ENCODE assay signal across 25 cellular contexts in the genomic region with DNA sequence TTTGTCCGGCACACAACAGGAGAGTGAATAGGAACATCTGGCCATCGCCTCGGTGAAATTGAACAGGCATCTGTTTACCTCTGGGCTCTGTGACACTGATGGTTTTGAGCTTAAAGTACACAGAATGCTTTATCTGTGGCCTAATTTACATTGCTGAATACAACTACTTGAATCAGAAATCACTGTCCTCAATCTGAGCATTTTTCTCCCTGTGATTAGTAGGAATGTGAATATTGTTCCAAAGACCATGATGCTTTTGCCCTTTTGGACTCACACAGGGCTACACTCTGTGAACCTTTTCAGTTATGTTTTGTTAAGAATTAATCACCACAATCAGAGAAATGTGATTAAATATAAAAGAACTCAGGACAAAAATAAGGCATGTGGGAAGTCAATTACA.
DNase-seq lines count a peak whose midpoint lies in the region; ATAC-seq and TF ChIP-seq lines count a peak whose summit lies in the region.
"Had no signal": no experiment of that assay in that cellular context is flagged by ENCODE, and none has a peak within 500 bp of the region (broad histone marks: within the 10 kb centered on the region; RNA-seq: fewer than 3 reads in every experiment).

No MANE protein-coding gene starts in this region.

- H2AK5ac ChIP-seq in neuronal stem cell (ENCODE audit: low read depth, low read length) = no peak overlapping the region

- no peak overlapping the region for H4K8ac ChIP-seq in neuronal stem cell (ENCODE audit: low read depth, low read length)

- H3K9me3 Mint-ChIP-seq in HFFc6 = no peaks in the 10 kb centered on the region
- H3K9me3 Mint-ChIP-seq: activated naive CD4-positive, alpha-beta T cell treated with anti-CD3 and anti-CD28 coated beads, Interleukin-2, amount 10 ng/mL, durations not matched to agents 7 days and 5 days; activated T-cell treated with anti-CD3 and anti-CD28 coated beads, Interleukin-2, amount 50 U/mL, for 72 hours; CD4-positive, alpha-beta memory T cell; endodermal cell; GM23338; natural killer cell had no signal

- H3K27ac Mint-ChIP-seq in HFFc6 = peak overlapping the region; percentile 55; the same call in 1 of the 2 replicates
- H3K27ac Mint-ChIP-seq: activated CD8-positive, alpha-beta T cell treated with anti-CD3 and anti-CD28 coated beads, Interleukin-2, amount 10 ng/mL, durations not matched to agents 7 days and 5 days; activated naive CD4-positive, alpha-beta T cell treated with anti-CD3 and anti-CD28 coated beads, Interleukin-2, amount 10 ng/mL, durations not matched to agents 7 days and 5 days; activated T-cell treated with anti-CD3 and anti-CD28 coated beads, Interleukin-2, amount 50 U/mL, for 72 hours; CD4-positive, alpha-beta memory T cell; endodermal cell; GM23338; natural killer cell had no signal

- no peak overlapping the region for H3K4me2 ChIP-seq in neuronal stem cell (ENCODE audit: insufficient read depth, low read length, poor library complexity, severe bottlenecking)
- H3K4me2 ChIP-seq: GM23338 had no signal

- H3K4me1 Mint-ChIP-seq in HFFc6 (ENCODE audit: low read depth) = peaks cover 31% of the 10 kb centered on the region
- H3K4me1 Mint-ChIP-seq: activated naive CD4-positive, alpha-beta T cell treated with anti-CD3 and anti-CD28 coated beads, Interleukin-2, amount 10 ng/mL, durations not matched to agents 7 days and 5 days; CD4-positive, alpha-beta memory T cell; natural killer cell had no signal

- H3K27ac ChIP-seq in ascending aorta = peak overlapping the region; percentile 3 to 30
- no peak overlapping the region for H3K27ac ChIP-seq in neuronal stem cell (replicated peaks; ENCODE audit: low read length)
- H3K27ac ChIP-seq in prostate gland = no peak overlapping the region
- H3K27ac ChIP-seq in heart left ventricle = no peak overlapping the region
- H3K27ac ChIP-seq: colonic mucosa, thyroid gland had no signal

- no peak overlapping the region for H2BK15ac ChIP-seq in neuronal stem cell (ENCODE audit: low read length)

- H3K27me3 ChIP-seq in ascending aorta (no peaks in the 10 kb centered on the region), neuronal stem cell (ENCODE audit: control insufficient read depth in 3 of 3, insufficient read depth in 3 of 3, low read depth in 1 of 3, low read length in 3 of 3) (no peaks in the 10 kb centered on the region), prostate gland (replicated peaks; ENCODE audit: insufficient read depth) (no peaks in the 10 kb centered on the region), heart left ventricle (no peaks in the 10 kb centered on the region)
- H3K27me3 ChIP-seq: colonic mucosa, thyroid gland had no signal

- H2BK5ac ChIP-seq in neuronal stem cell (ENCODE audit: low read length) = no peak overlapping the region

- H3K23ac ChIP-seq in neuronal stem cell (ENCODE audit: low read depth, low read length, poor library complexity) = no peak overlapping the region

- H3K9ac ChIP-seq in neuronal stem cell (ENCODE audit: low read depth, low read length, poor library complexity) = no peak overlapping the region

- H3K36me3 Mint-ChIP-seq in HFFc6 (ENCODE audit: low read depth) = no peaks in the 10 kb centered on the region
- H3K36me3 Mint-ChIP-seq: activated naive CD4-positive, alpha-beta T cell treated with anti-CD3 and anti-CD28 coated beads, Interleukin-2, amount 10 ng/mL, durations not matched to agents 7 days and 5 days had no signal

- H4K91ac ChIP-seq in neuronal stem cell (ENCODE audit: low read depth, low read length, poor library complexity) = no peak overlapping the region

- intact Hi-C loops in ascending aorta (cut with DNase I) (no loop called here), prostate gland (cut with DNase I) (no loop called here), heart left ventricle (cut with DNase I) (no loop called here)

- ATAC-seq in HG02571 (IDR thresholded peaks at IDR 0.05; ENCODE audit: unreplicated experiment) (no peak), heart left ventricle (no peak)
- ATAC-seq: activated CD8-positive, alpha-beta T cell treated with anti-CD3 and anti-CD28 coated beads, Interleukin-2, amount 10 ng/mL, durations not matched to agents 7 days and 5 days; activated T-cell treated with anti-CD3 and anti-CD28 coated beads, Interleukin-2, amount 50 U/mL, for 72 hours; GM23338; natural killer cell had no signal

- peak overlapping the region; percentile 25 for H2AFZ ChIP-seq in neuronal stem cell (ENCODE audit: low read length)
- H2AFZ ChIP-seq: GM23338 had no signal

- no peaks in the 10 kb centered on the region for H3K79me1 ChIP-seq in neuronal stem cell (ENCODE audit: low read depth, low read length)

- TF ChIP-seq CTCF in HFFc6 (IDR thresholded peaks at IDR 0.05) = no peak
- TF ChIP-seq CTCF in ascending aorta (IDR thresholded peaks at IDR 0.05) = no peak
- TF ChIP-seq CTCF in foreskin fibroblast (IDR thresholded peaks at IDR 0.05; ENCODE audit: low read depth, low read length) = no peak
- TF ChIP-seq CTCF in prostate gland (IDR thresholded peaks at IDR 0.05) = no peak
- TF ChIP-seq CTCF in heart left ventricle (IDR thresholded peaks at IDR 0.05) = no peak

- H3K4me3 ChIP-seq in ascending aorta (no peak overlapping the region), foreskin fibroblast (ENCODE audit: low read depth in 1 of 2, low read length in 2 of 2) (no peak overlapping the region), neuronal stem cell (ENCODE audit: low read length in 2 of 2) (no peak overlapping the region), prostate gland (no peak overlapping the region), heart left ventricle (no peak overlapping the region)
- H3K4me3 ChIP-seq: colonic mucosa, GM23338, thyroid gland had no signal

- no peak overlapping the region for H2BK120ac ChIP-seq in neuronal stem cell (ENCODE audit: low read depth, low read length)

- no peaks in the 10 kb centered on the region; the same call in 1 of the 2 replicates for H3K27me3 Mint-ChIP-seq in HFFc6 (ENCODE audit: insufficient read depth)
- H3K27me3 Mint-ChIP-seq: activated naive CD4-positive, alpha-beta T cell treated with anti-CD3 and anti-CD28 coated beads, Interleukin-2, amount 10 ng/mL, durations not matched to agents 7 days and 5 days; CD4-positive, alpha-beta memory T cell had no signal

- no peak overlapping the region for H3K14ac ChIP-seq in neuronal stem cell (ENCODE audit: low read length)

- TF ChIP-seq POLR2A in prostate gland (IDR thresholded peaks at IDR 0.05) = no peak
- no peak for TF ChIP-seq POLR2A in heart left ventricle (IDR thresholded peaks at IDR 0.05)

- H3K36me3 ChIP-seq in ascending aorta (no peaks in the 10 kb centered on the region), neuronal stem cell (replicated peaks in 1 of 2; ENCODE audit: control insufficient read depth in 2 of 2, insufficient read depth in 2 of 2, low read length in 2 of 2) (no peaks in the 10 kb centered on the region), prostate gland (no peaks in the 10 kb centered on the region), heart left ventricle (peaks cover 0 to 8% (median 4%) of the 10 kb centered on the region in 9 donors)
- H3K36me3 ChIP-seq: colonic mucosa, thyroid gland had no signal

- H3K4me3 Mint-ChIP-seq in HFFc6 = no peak overlapping the region
- H3K4me3 Mint-ChIP-seq: activated CD8-positive, alpha-beta T cell treated with anti-CD3 and anti-CD28 coated beads, Interleukin-2, amount 10 ng/mL, durations not matched to agents 7 days and 5 days; activated naive CD4-positive, alpha-beta T cell treated with anti-CD3 and anti-CD28 coated beads, Interleukin-2, amount 10 ng/mL, durations not matched to agents 7 days and 5 days; activated T-cell treated with anti-CD3 and anti-CD28 coated beads, Interleukin-2, amount 50 U/mL, for 72 hours; CD4-positive, alpha-beta memory T cell; endodermal cell; GM23338; natural killer cell had no signal

- H3K4ac ChIP-seq in neuronal stem cell (ENCODE audit: low read length) = no peak overlapping the region

- no peak overlapping the region for H3K18ac ChIP-seq in neuronal stem cell (ENCODE audit: low read length)

- WGBS in neuronal stem cell (ENCODE audit: extremely low coverage in 2 of 2, insufficient read length in 2 of 2, insufficient replicate concordance in 1 of 2), 2 donors = no CpG with 5 or more reads among the region's 3 CpGs
- WGBS in prostate gland = 72% methylated on average over 3 of the region's 3 CpGs
- WGBS in heart left ventricle, 4 donors = 81 to 89% (median 82%) methylated on average over 3 of the region's 3 CpGs

- no peaks in the 10 kb centered on the region for H3K4me1 ChIP-seq in ascending aorta
- peaks cover 0 to 3% of the 10 kb centered on the region in 2 donors for H3K4me1 ChIP-seq in neuronal stem cell (ENCODE audit: control insufficient read depth in 2 of 2, insufficient read depth in 1 of 2, low read depth in 1 of 2, low read length in 2 of 2)
- no peaks in the 10 kb centered on the region for H3K4me1 ChIP-seq in prostate gland (replicated peaks)
- no peaks in the 10 kb centered on the region for H3K4me1 ChIP-seq in heart left ventricle
- H3K4me1 ChIP-seq: colonic mucosa had no signal

- H3K9me3 ChIP-seq in ascending aorta = no peaks in the 10 kb centered on the region
- H3K9me3 ChIP-seq in neuronal stem cell (replicated peaks in 1 of 2; ENCODE audit: control insufficient read depth in 2 of 2, insufficient read depth in 1 of 2, low read depth in 1 of 2, low read length in 2 of 2) = no peaks in the 10 kb centered on the region
- H3K9me3 ChIP-seq in prostate gland = no peaks in the 10 kb centered on the region
- no peaks in the 10 kb centered on the region for H3K9me3 ChIP-seq in heart left ventricle
- H3K9me3 ChIP-seq: colonic mucosa, thyroid gland had no signal

- DNase-seq in HFFc6 (peak; percentile 22), ascending aorta (ENCODE audit: low spot score in 2 of 2) (no peak), foreskin fibroblast (peak; percentile 29 to 45), neuronal stem cell (ENCODE audit: low spot score) (no peak), prostate gland (ENCODE audit: low spot score) (no peak), heart left ventricle (no peak), HK-2 (ENCODE audit: unreplicated experiment) (no peak)
- DNase-seq: activated CD4-positive, CD25-positive, alpha-beta regulatory T cell; activated CD8-positive, alpha-beta T cell treated with anti-CD3 and anti-CD28 coated beads, Interleukin-2, amount 10 ng/mL, durations not matched to agents 7 days and 5 days; activated naive CD4-positive, alpha-beta T cell treated with anti-CD3 and anti-CD28 coated beads, Interleukin-2, amount 10 ng/mL, durations not matched to agents 7 days and 5 days; activated T-cell treated with anti-CD3 and anti-CD28 coated beads, Interleukin-2, amount 50 U/mL, for 72 hours; aorta; CD4-positive, alpha-beta memory T cell; colonic mucosa; endodermal cell; Kasumi-1; natural killer cell; NCI-H1048; RPMI8226; small intestine; stimulated activated naive CD4-positive, alpha-beta T cell treated with Interleukin-2 at 50 U/mL for 16 hours; T-helper 9 cell; thyroid gland had no signal

- H2BK12ac ChIP-seq in neuronal stem cell (ENCODE audit: low read length) = no peak overlapping the region

Comparison
In these comparisons a context has a peak if more than half of its experiments do, and no peak if none do; other contexts are left out.
1. DNase-seq: peak in HFFc6 (single experiment) and foreskin fibroblast (2 of 2); none in ascending aorta (0 of 2), neuronal stem cell (single experiment), prostate gland (single experiment), heart left ventricle (0 of 5) and HK-2 (single experiment).
2. H3K27ac ChIP-seq: peak in ascending aorta (2 of 2); none in neuronal stem cell (single experiment), prostate gland (0 of 2) and heart left ventricle (0 of 12).